10 cellular contexts compared by ENCODE assay signal in the genomic region with DNA sequence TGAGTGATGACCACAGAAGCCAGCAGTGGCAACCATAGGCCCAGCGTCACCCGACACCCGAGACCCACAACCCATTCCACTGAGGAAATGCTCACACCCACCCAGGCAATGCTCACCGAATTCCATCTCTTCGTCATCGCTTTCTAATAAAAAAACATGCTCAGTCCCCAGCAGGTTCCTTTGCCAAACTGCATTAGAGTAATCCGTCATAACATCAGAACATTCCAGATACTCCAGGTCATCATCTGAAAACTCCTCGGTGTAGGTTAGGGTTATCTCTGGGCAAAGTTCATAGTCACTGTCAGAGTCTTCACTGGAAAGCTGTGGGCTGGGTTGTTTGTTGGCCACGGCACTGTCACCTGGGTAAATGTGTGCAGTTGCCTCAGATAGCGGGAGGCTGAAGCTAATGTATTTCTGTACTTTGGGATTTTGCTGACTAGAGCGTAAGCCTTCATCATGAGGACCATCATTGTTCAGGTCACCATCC.
DNase-seq lines count a peak whose midpoint lies in the region; ATAC-seq lines count a peak whose summit lies in the region.
"Had no signal": no experiment of that assay in that cellular context is flagged by ENCODE, and none has a peak within 500 bp of the region (broad histone marks: within the 10 kb centered on the region; RNA-seq: fewer than 3 reads in every experiment).

No MANE protein-coding gene starts in this region.

- ATAC-seq in GM19324 (IDR thresholded peaks at IDR 0.05; ENCODE audit: low FRiP score, unreplicated experiment), result no peak
- ATAC-seq in GM19452 (IDR thresholded peaks at IDR 0.05; ENCODE audit: unreplicated experiment), result no peak
- ATAC-seq: naive thymus-derived CD4-positive, alpha-beta T cell had no signal

- peak; percentile 78 for DNase-seq in GM03348 (ENCODE audit: low spot score)
- DNase-seq in NCI-H226, result peak; percentile 77
- peak; percentile 61 for DNase-seq in fibroblast of the conjunctiva (ENCODE audit: low read depth)
- DNase-seq in skeletal muscle cell (ENCODE audit: low read depth), result peak; percentile 63
- DNase-seq in activated effector memory CD4-positive, alpha-beta T cell treated with anti-CD3 and anti-CD28 coated beads, Interleukin-2, amount 50 U/mL, for 16 hours, result no peak
- DNase-seq: GF-D8; naive thymus-derived CD4-positive, alpha-beta T cell; NCI-H1694 had no signal

- H3K4me3 ChIP-seq in skeletal muscle cell (ENCODE audit: low read depth, low read length), result peak overlapping the region; percentile 56
